Comparison of ENCODE assay signal across 17 cellular contexts in genomic region chr9:131847665-131848354, GRCh38.
DNase-seq lines count a peak whose midpoint lies in the region; ATAC-seq, FAIRE-seq and TF ChIP-seq lines count a peak whose summit lies in the region.
"Had no signal": no experiment of that assay in that cellular context is flagged by ENCODE, and none has a peak within 500 bp of the region (broad histone marks: within the 10 kb centered on the region; RNA-seq: fewer than 3 reads in every experiment).

No MANE protein-coding gene starts in this region.

- no peak overlapping the region for H3K4me2 ChIP-seq in GM12878 (ENCODE audit: control insufficient read depth, insufficient read depth)

- TF ChIP-seq EP300 in GM12878 (IDR thresholded peaks at IDR 0.05; ENCODE audit: borderline replicate concordance in 1 of 2, control insufficient read depth in 1 of 2, low read depth in 2 of 2, low read length in 2 of 2): no peak

- no peaks in the 10 kb centered on the region for H4K20me1 ChIP-seq in GM12878 (ENCODE audit: control insufficient read depth, insufficient read depth)

- no peak overlapping the region for H3K9ac ChIP-seq in GM12878 (ENCODE audit: control insufficient read depth, insufficient read depth, low read length)

- POLR2A ChIA-PET in HEK293 (lab: Yijun Ruan, JAX) (no interaction called here), GM12878 (lab: Charles Lee) (no interaction called here)

- BruUV-seq in GM12878 (replicated peaks; lab: Mats Ljungman, UMichigan): no TSS peak

- no peaks in the 10 kb centered on the region for H3K9me3 ChIP-seq in HEK293 (ENCODE audit: control insufficient read depth, insufficient read depth, low read depth, low read length)
- H3K9me3 ChIP-seq in GM12878 (replicated peaks; ENCODE audit: control insufficient read depth, insufficient read depth, low read length): no peaks in the 10 kb centered on the region
- H3K9me3 ChIP-seq in psoas muscle: no peaks in the 10 kb centered on the region

- peak overlapping the region; percentile 77 for H3K27ac Mint-ChIP-seq in nephron progenitor cell
- no peak overlapping the region for H3K27ac Mint-ChIP-seq in activated T-helper 1 cell treated with anti-CD3 and anti-CD28 coated beads, Interleukin-12 subunit alpha, Interleukin-12 subunit beta, Interleukin-2, Interleukin-4 antibody, amounts not matched to agents 30 ng/mL and 10 ng/mL and 1 ng/mL, durations not matched to agents 14 hours and 24 hours and 36 hours
- H3K27ac Mint-ChIP-seq: B cell; CD4-positive, alpha-beta T cell had no signal

- H3K4me1 Mint-ChIP-seq in nephron progenitor cell: peaks cover 32% of the 10 kb centered on the region
- H3K4me1 Mint-ChIP-seq in activated T-helper 1 cell treated with anti-CD3 and anti-CD28 coated beads, Interleukin-12 subunit alpha, Interleukin-12 subunit beta, Interleukin-2, Interleukin-4 antibody, amounts not matched to agents 30 ng/mL and 10 ng/mL and 1 ng/mL, durations not matched to agents 14 hours and 24 hours and 36 hours (ENCODE audit: low read depth): peaks cover 16% of the 10 kb centered on the region
- H3K4me1 Mint-ChIP-seq: B cell had no signal

- RAD21 ChIA-PET in GM12878 (lab: Charles Lee; ENCODE audit: unreplicated experiment): no interaction called here

- H3K27ac ChIP-seq in HEK293 (ENCODE audit: extremely low read depth, low read depth, low read length): no peak overlapping the region
- no peak overlapping the region for H3K27ac ChIP-seq in GM12878 (ENCODE audit: control insufficient read depth, insufficient read depth)
- no peak overlapping the region for H3K27ac ChIP-seq in psoas muscle

- H3K79me2 ChIP-seq in GM12878 (ENCODE audit: control insufficient read depth, insufficient read depth, low read length): no peaks in the 10 kb centered on the region

- no peaks in the 10 kb centered on the region for H3K36me3 ChIP-seq in HEK293 (ENCODE audit: control insufficient read depth in 2 of 2, insufficient read depth in 1 of 2, low read length in 2 of 2)
- no peaks in the 10 kb centered on the region for H3K36me3 ChIP-seq in GM12878 (ENCODE audit: control insufficient read depth in 2 of 2, insufficient read depth in 2 of 2, low read length in 1 of 2)
- H3K36me3 ChIP-seq in psoas muscle (ENCODE audit: insufficient read depth in 1 of 2, low read depth in 1 of 2): no peaks in the 10 kb centered on the region

- H3K4me1 ChIP-seq in HEK293 (ENCODE audit: control insufficient read depth, insufficient read depth, low read length): no peaks in the 10 kb centered on the region
- H3K4me1 ChIP-seq in GM12878 (ENCODE audit: control insufficient read depth, insufficient read depth, low read length): no peaks in the 10 kb centered on the region
- H3K4me1 ChIP-seq in psoas muscle: no peaks in the 10 kb centered on the region

- 80% methylated on average over 15 of the region's 18 CpGs for WGBS in GM12878 (ENCODE audit: insufficient coverage, insufficient replicate concordance, low lambda C conversion rate, missing lambda C conversion rate)
- 85 to 90% (median 89%) methylated on average over 18 of the region's 18 CpGs for WGBS in psoas muscle, 3 donors

- intact Hi-C loops in GM12878 (cut with micrococcal nuclease; ENCODE audit: unreplicated experiment): no loop called here
- intact Hi-C loops in activated T-helper 1 cell treated with anti-CD3 and anti-CD28 coated beads, Interleukin-12 subunit alpha, Interleukin-12 subunit beta, Interleukin-2, Interleukin-4 antibody, amounts not matched to agents 30 ng/mL and 10 ng/mL and 1 ng/mL, durations not matched to agents 14 hours and 24 hours and 36 hours (cut with micrococcal nuclease): no loop called here
- intact Hi-C loops in psoas muscle (cut with DNase I): no loop called here

- no peak for TF ChIP-seq POLR2A in GM12878 (IDR thresholded peaks at IDR 0.05; ENCODE audit: low read depth, low read length)

- H3K27me3 Mint-ChIP-seq in nephron progenitor cell (ENCODE audit: low read depth, poor library complexity): peaks cover 8% of the 10 kb centered on the region
- peaks cover 3% of the 10 kb centered on the region for H3K27me3 Mint-ChIP-seq in activated T-helper 1 cell treated with anti-CD3 and anti-CD28 coated beads, Interleukin-12 subunit alpha, Interleukin-12 subunit beta, Interleukin-2, Interleukin-4 antibody, amounts not matched to agents 30 ng/mL and 10 ng/mL and 1 ng/mL, durations not matched to agents 14 hours and 24 hours and 36 hours (ENCODE audit: insufficient read depth)
- H3K27me3 Mint-ChIP-seq: CD4-positive, alpha-beta T cell had no signal

- FAIRE-seq in GM12878 (lab: Jason Lieb, UNC) (no peak), urothelium cell line (lab: Jason Lieb, UNC) (peak; percentile 95)
- FAIRE-seq: A204.1, GM12892, GM19239 had no signal

- in situ Hi-C loops in GM12878 (cut with MboI): no loop called here

- no peak overlapping the region for H2AFZ ChIP-seq in GM12878 (ENCODE audit: control insufficient read depth, low read depth, low read length)

- SMC1A ChIA-PET in GM12878 (lab: Charles Lee; ENCODE audit: uncharacterized antibody, unreplicated experiment): no interaction called here

- no peak overlapping the region for H3K4me3 ChIP-seq in HEK293 (ENCODE audit: low read depth, low read length)
- no peak overlapping the region for H3K4me3 ChIP-seq in GM12878
- no peak overlapping the region for H3K4me3 ChIP-seq in psoas muscle

- H3K36me3 Mint-ChIP-seq in nephron progenitor cell (ENCODE audit: low read depth): no peaks in the 10 kb centered on the region
- no peaks in the 10 kb centered on the region for H3K36me3 Mint-ChIP-seq in activated T-helper 1 cell treated with anti-CD3 and anti-CD28 coated beads, Interleukin-12 subunit alpha, Interleukin-12 subunit beta, Interleukin-2, Interleukin-4 antibody, amounts not matched to agents 30 ng/mL and 10 ng/mL and 1 ng/mL, durations not matched to agents 14 hours and 24 hours and 36 hours (ENCODE audit: low read depth)

- H3K4me3 Mint-ChIP-seq in nephron progenitor cell: no peak overlapping the region
- no peak overlapping the region for H3K4me3 Mint-ChIP-seq in activated T-helper 1 cell treated with anti-CD3 and anti-CD28 coated beads, Interleukin-12 subunit alpha, Interleukin-12 subunit beta, Interleukin-2, Interleukin-4 antibody, amounts not matched to agents 30 ng/mL and 10 ng/mL and 1 ng/mL, durations not matched to agents 14 hours and 24 hours and 36 hours
- H3K4me3 Mint-ChIP-seq: B cell; CD4-positive, alpha-beta T cell had no signal

- no peak for DNase-seq in GM12878 (ENCODE audit: low read depth, low spot score)
- no peak for DNase-seq in nephron progenitor cell
- no peak for DNase-seq in urothelium cell line (ENCODE audit: low spot score)
- DNase-seq in activated T-helper 1 cell treated with anti-CD3 and anti-CD28 coated beads, Interleukin-12 subunit alpha, Interleukin-12 subunit beta, Interleukin-2, Interleukin-4 antibody, amounts not matched to agents 30 ng/mL and 10 ng/mL and 1 ng/mL, durations not matched to agents 14 hours and 24 hours and 36 hours (ENCODE audit: low spot score): no peak
- DNase-seq in activated CD4-positive, alpha-beta T cell treated with anti-CD3 and anti-CD28 coated beads for 4 hours: no peak
- DNase-seq in psoas muscle: no peak
- DNase-seq: C1 segment of cervical spinal cord; Calu3; CD4-positive, alpha-beta T cell; DMS 273 treated with DMSO at 0.1 percent for 48 hours; KBM-7 had no signal

- TF ChIP-seq RAD21 in GM12878 (IDR thresholded peaks at IDR 0.05; ENCODE audit: insufficient read depth, low read depth, low read length): no peak

- no peaks in the 10 kb centered on the region for H3K9me3 Mint-ChIP-seq in nephron progenitor cell
- no peaks in the 10 kb centered on the region for H3K9me3 Mint-ChIP-seq in activated T-helper 1 cell treated with anti-CD3 and anti-CD28 coated beads, Interleukin-12 subunit alpha, Interleukin-12 subunit beta, Interleukin-2, Interleukin-4 antibody, amounts not matched to agents 30 ng/mL and 10 ng/mL and 1 ng/mL, durations not matched to agents 14 hours and 24 hours and 36 hours
- H3K9me3 Mint-ChIP-seq: CD4-positive, alpha-beta T cell had no signal

- CTCF ChIA-PET in HEK293 (lab: Yijun Ruan, JAX): no interaction called here
- CTCF ChIA-PET in GM12878 (lab: Yijun Ruan, JAX): no interaction called here

- no peaks in the 10 kb centered on the region for H3K27me3 ChIP-seq in GM12878 (replicated peaks in 1 of 2; ENCODE audit: control insufficient read depth in 2 of 2, insufficient read depth in 2 of 2, low read length in 1 of 2)
- peaks cover 0 to 24% (median 4%) of the 10 kb centered on the region in 3 donors for H3K27me3 ChIP-seq in psoas muscle (ENCODE audit: insufficient read depth in 3 of 3, low read length in 2 of 3)

- TF ChIP-seq CTCF in HEK293 (tag by site-specific recombination; IDR thresholded peaks at IDR 0.05) (no peak), GM12878 (IDR thresholded peaks at IDR 0.05 in 2 of 3, conservative IDR thresholded peaks at IDR 0.05 in 1 of 3; ENCODE audit: control insufficient read depth in 2 of 3, extremely low read depth in 1 of 3, insufficient read depth in 1 of 3, low read depth in 3 of 3, low read length in 3 of 3) (no peak), nephron progenitor cell (IDR thresholded peaks at IDR 0.05) (no peak), psoas muscle (IDR thresholded peaks at IDR 0.05) (no peak)

- ATAC-seq in GM12878: no peak
- ATAC-seq in psoas muscle: no peak
- ATAC-seq: HCT116 had no signal

TF ChIP-seq in HEK293, 187 proteins besides CTCF, POLR2A, EP300 and RAD21 (continues in another document):
- TF ChIP-seq ZFHX2 (tag by site-specific recombination; conservative IDR thresholded peaks at IDR 0.05) (0 out of 2 replicates have a peak, but pooled peaks have one; percentile 20), SP2 (tag by site-specific recombination; IDR thresholded peaks at IDR 0.05) (no peak)

TF ChIP-seq in GM12878, 131 proteins besides CTCF, POLR2A, EP300 and RAD21:
- TF ChIP-seq RBBP5 (conservative IDR thresholded peaks at IDR 0.05) (no peak), TCF3 (IDR thresholded peaks at IDR 0.05; ENCODE audit: borderline replicate concordance, insufficient read depth, low read depth, low read length) (0 out of 2 replicates have a peak, but pooled peaks have one; percentile 34), ZNF217 (IDR thresholded peaks at IDR 0.05) (no peak), BCL3 (IDR thresholded peaks at IDR 0.05; ENCODE audit: borderline replicate concordance, insufficient read depth, low read depth, low read length, poor library complexity, severe bottlenecking) (peak; percentile 44)
